1 cellular context compared by ENCODE assay signal in the genomic region with DNA sequence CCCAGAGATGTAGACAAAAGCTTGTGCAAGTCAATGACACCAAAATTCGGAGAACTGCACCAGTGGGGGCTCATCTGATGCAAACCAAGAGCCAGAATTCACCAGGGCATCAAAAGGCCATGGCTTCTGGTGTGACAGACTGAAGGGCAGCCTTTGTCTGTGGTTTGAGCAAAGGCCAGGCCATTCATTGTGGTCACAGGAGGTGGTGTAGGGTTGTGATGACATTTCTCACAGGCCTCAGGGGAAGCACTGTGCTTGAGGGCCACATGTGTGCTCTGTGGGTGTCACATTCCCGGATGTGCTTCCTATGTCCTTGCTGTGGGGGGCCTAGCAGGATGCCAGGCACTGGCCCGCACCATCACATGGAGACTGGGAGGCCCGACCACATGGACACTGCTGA.
TF ChIP-seq lines count a peak whose summit lies in the region.

No MANE protein-coding gene starts in this region.

TF ChIP-seq in IMR-90, 13 proteins besides CTCF, POLR2A, EP300 and RAD21 (continued from another document):
- TF ChIP-seq CEBPB (IDR thresholded peaks at IDR 0.05; ENCODE audit: low read depth, low read length) (no peak), RFX5 (IDR thresholded peaks at IDR 0.05; ENCODE audit: low read depth, low read length) (no peak), MAFK (IDR thresholded peaks at IDR 0.05; ENCODE audit: low read depth, low read length) (no peak), MXI1 (IDR thresholded peaks at IDR 0.05; ENCODE audit: borderline replicate concordance, low read depth, low read length) (no peak), NFE2L2 (IDR thresholded peaks at IDR 0.05; ENCODE audit: low read depth, low read length) (no peak), RCOR1 (IDR thresholded peaks at IDR 0.05; ENCODE audit: insufficient replicate concordance, low read length) (no peak)
TF ChIP-seq in IMR-90: peak in this region for 0.
